ENCODE assay signal across 30 cellular contexts in genomic region chr14:66165337-66165736, GRCh38.
"Had no signal": no experiment of that assay in that cellular context is flagged by ENCODE, and none has a peak within 500 bp of the region (broad histone marks: within the 10 kb centered on the region; RNA-seq: fewer than 3 reads in every experiment).

No MANE protein-coding gene starts in this region.

- H3K36me3 ChIP-seq: adrenal gland, brain microvascular endothelial cell, breast epithelium, colonic mucosa had no signal

- H3K27me3 ChIP-seq: adrenal gland, body of pancreas, brain microvascular endothelial cell, breast epithelium, colonic mucosa had no signal

- DNase-seq: activated B cell treated with CpG ODN at 0.5 μM for 24 hours; activated CD4-positive, alpha-beta memory T cell treated with anti-CD3 and anti-CD28 coated beads for 36 hours; activated CD4-positive, alpha-beta T cell treated with anti-CD3 and anti-CD28 coated beads for 4 hours; activated CD4-positive, alpha-beta T cell treated with anti-CD3 and anti-CD28 coated beads, Interleukin-2, amount 10 ng/mL, durations not matched to agents 24 days and 14 days; activated CD4-positive, alpha-beta T cell treated with anti-CD3 and anti-CD28 coated beads, Interleukin-2, amount 50 U/mL, for 1 hour; activated CD4-positive, alpha-beta T cell treated with anti-CD3 and anti-CD28 coated beads, Interleukin-2, amount 50 U/mL, for 4 hours; activated CD4-positive, CD25-positive, alpha-beta regulatory T cell treated with anti-CD3 and anti-CD28 coated beads, Interleukin-2, amount 50 U/mL, for 72 hours; activated CD8-positive, alpha-beta memory T cell treated with anti-CD3 and anti-CD28 coated beads, Interleukin-2, amount 50 U/mL, for 4 hours; activated CD8-positive, alpha-beta T cell treated with anti-CD3 and anti-CD28 coated beads for 36 hours; activated effector memory CD4-positive, alpha-beta T cell treated with anti-CD3 and anti-CD28 coated beads, Interleukin-2, amount 50 U/mL, for 16 hours; activated gamma-delta T cell treated with Interleukin-2 at 50 U/mL for 16 hours; activated naive CD4-positive, alpha-beta T cell; activated naive CD4-positive, alpha-beta T cell treated with anti-CD3 and anti-CD28 coated beads for 36 hours; activated naive CD4-positive, alpha-beta T cell treated with anti-CD3 and anti-CD28 coated beads, Interleukin-2, amount 50 U/mL, for 16 hours; activated naive CD8-positive, alpha-beta T cell treated with anti-CD3 and anti-CD28 coated beads for 36 hours; activated T-cell treated with anti-CD3 and anti-CD28 coated beads for 4 hours; activated T-cell treated with anti-CD3 and anti-CD28 coated beads, Interleukin-2, amount 50 U/mL, for 1 hour; activated T-cell treated with anti-CD3 and anti-CD28 coated beads, Interleukin-2, amount 50 U/mL, for 4 hours; activated T-cell treated with anti-CD3 and anti-CD28 coated beads, Interleukin-2, amount 50 U/mL, for 72 hours; adrenal gland; amniotic stem cell; aorta; body of pancreas; brain microvascular endothelial cell; central memory CD4-positive, alpha-beta T cell; colonic mucosa; T-helper 2 cell; T-helper 9 cell had no signal

- H3K9me3 ChIP-seq: adrenal gland, body of pancreas, breast epithelium, colonic mucosa had no signal

- H3K27ac ChIP-seq: adrenal gland, body of pancreas, brain microvascular endothelial cell, breast epithelium, colonic mucosa, VCaP had no signal

- H3K4me3 ChIP-seq: adrenal gland, body of pancreas, breast epithelium, colonic mucosa had no signal

- H3K4me1 ChIP-seq: adrenal gland, body of pancreas, breast epithelium, colonic mucosa had no signal
